In genomic region chr4:121070696-121071639, GRCh38 we compare ENCODE assay signal across 8 cellular contexts. TPM values are rescaled to one million over a fixed set of nuclear protein-coding genes. Genes with fewer than 3 reads are reported as not detected.
A peak's percentile ranks its signal among the peaks of the same experiment; 100 is the strongest.
DNase-seq lines count a peak whose midpoint lies in the region; ATAC-seq and TF ChIP-seq lines count a peak whose summit lies in the region.

No MANE protein-coding gene starts in this region.

- H3K9me3 Mint-ChIP-seq in activated CD4-positive, alpha-beta T cell treated with anti-CD3 and anti-CD28 coated beads, Interleukin-2, amount 10 ng/mL, durations not matched to agents 24 days and 14 days: no peaks in the 10 kb centered on the region
- peaks cover 7% of the 10 kb centered on the region for H3K9me3 Mint-ChIP-seq in type B pancreatic cell

- H3K4me3 ChIP-seq in mucosa of stomach (ENCODE audit: low read length): peak overlapping the region; percentile 62

- peak; percentile 63 for DNase-seq in activated effector memory CD4-positive, alpha-beta T cell treated with anti-CD3 and anti-CD28 coated beads, Interleukin-2, amount 50 U/mL, for 16 hours
- no peak for DNase-seq in activated effector memory CD4-positive, alpha-beta T cell treated with Interleukin-2 at 50 U/mL for 16 hours
- peak; percentile 70 for DNase-seq in activated CD4-positive, alpha-beta T cell treated with anti-CD3 and anti-CD28 coated beads, Interleukin-2, amount 10 ng/mL, durations not matched to agents 24 days and 14 days
- peak; percentile 79 for DNase-seq in type B pancreatic cell (ENCODE audit: extremely low spot score, unreplicated experiment)

- H3K27ac Mint-ChIP-seq in activated CD4-positive, alpha-beta T cell treated with anti-CD3 and anti-CD28 coated beads, Interleukin-2, amount 10 ng/mL, durations not matched to agents 24 days and 14 days: no peak overlapping the region
- peak overlapping the region; percentile 58 for H3K27ac Mint-ChIP-seq in type B pancreatic cell

- H3K9ac ChIP-seq in mucosa of stomach (ENCODE audit: low read length): peak overlapping the region; percentile 4

- ATAC-seq in esophagus mucosa (peak; percentile 36), GM21360 (IDR thresholded peaks at IDR 0.05; ENCODE audit: unreplicated experiment) (no peak), GM21619 (IDR thresholded peaks at IDR 0.05; ENCODE audit: unreplicated experiment) (no peak)

- peaks cover 25% of the 10 kb centered on the region for H3K4me1 Mint-ChIP-seq in activated CD4-positive, alpha-beta T cell treated with anti-CD3 and anti-CD28 coated beads, Interleukin-2, amount 10 ng/mL, durations not matched to agents 24 days and 14 days
- peaks cover 16% of the 10 kb centered on the region for H3K4me1 Mint-ChIP-seq in type B pancreatic cell (ENCODE audit: unreplicated experiment)

- intact Hi-C loops in activated CD4-positive, alpha-beta T cell treated with anti-CD3 and anti-CD28 coated beads, Interleukin-2, amount 10 ng/mL, durations not matched to agents 24 days and 14 days (cut with micrococcal nuclease): no loop called here

- no peaks in the 10 kb centered on the region for H3K36me3 Mint-ChIP-seq in activated CD4-positive, alpha-beta T cell treated with anti-CD3 and anti-CD28 coated beads, Interleukin-2, amount 10 ng/mL, durations not matched to agents 24 days and 14 days (ENCODE audit: low read depth)
- no peaks in the 10 kb centered on the region for H3K36me3 Mint-ChIP-seq in type B pancreatic cell

- TF ChIP-seq CTCF in type B pancreatic cell (conservative IDR thresholded peaks at IDR 0.05): peak; percentile 67

- peaks cover 40% of the 10 kb centered on the region for H3K27me3 ChIP-seq in mucosa of stomach (ENCODE audit: control insufficient read depth, insufficient read depth, low read length)

- no peaks in the 10 kb centered on the region for H3K9me3 ChIP-seq in mucosa of stomach (ENCODE audit: control insufficient read depth, low read length)

- peak overlapping the region; percentile 85 for H3K4me3 Mint-ChIP-seq in activated CD4-positive, alpha-beta T cell treated with anti-CD3 and anti-CD28 coated beads, Interleukin-2, amount 10 ng/mL, durations not matched to agents 24 days and 14 days
- peak overlapping the region; percentile 90 for H3K4me3 Mint-ChIP-seq in type B pancreatic cell

- peaks cover 25% of the 10 kb centered on the region for H3K4me1 ChIP-seq in mucosa of stomach (ENCODE audit: control insufficient read depth, insufficient read depth, low read length)

- peaks cover 72% of the 10 kb centered on the region for H3K27me3 Mint-ChIP-seq in activated CD4-positive, alpha-beta T cell treated with anti-CD3 and anti-CD28 coated beads, Interleukin-2, amount 10 ng/mL, durations not matched to agents 24 days and 14 days
- peaks cover 70% of the 10 kb centered on the region for H3K27me3 Mint-ChIP-seq in type B pancreatic cell

- no peaks in the 10 kb centered on the region for H3K36me3 ChIP-seq in mucosa of stomach (ENCODE audit: control insufficient read depth, insufficient read depth, low read length)

RNA-seq across cellular contexts. Expression of gene NDNF, which starts 1.4 kb away (rescaled TPM):
- total RNA-seq in activated CD4-positive, alpha-beta T cell treated with anti-CD3 and anti-CD28 coated beads, Interleukin-2, amount 10 ng/mL, durations not matched to agents 24 days and 14 days: 0.14 TPM in 1 of 2 replicates, not detected in the other
- 0.44 TPM for total RNA-seq in esophagus mucosa
- total RNA-seq in type B pancreatic cell (ENCODE audit: low replicate concordance): 14.6 and 17.4 TPM in 2 replicates

Comparison
In these comparisons a context has a peak if more than half of its experiments do, and no peak if none do; other contexts are left out.
1. RNA of gene NDNF, which starts 1.4 kb away (total RNA-seq): 14.6 to 17.4 TPM in type B pancreatic cell; 0.44 TPM in esophagus mucosa (single experiment) and 0.14 TPM in activated CD4-positive, alpha-beta T cell treated with anti-CD3 and anti-CD28 coated beads, Interleukin-2, amount 10 ng/mL, durations not matched to agents 24 days and 14 days; every median in the first group is over 10 times any median in the second.